28 cellular contexts compared by ENCODE assay signal in genomic region chr10:94049911-94050310, GRCh38. TPM values are rescaled to one million over a fixed set of nuclear protein-coding genes. Genes with fewer than 3 reads are reported as not detected.
"Had no signal": no experiment of that assay in that cellular context is flagged by ENCODE, and none has a peak within 500 bp of the region (broad histone marks: within the 10 kb centered on the region; RNA-seq: fewer than 3 reads in every experiment).

No MANE protein-coding gene starts in this region.

- H3K9me3 Mint-ChIP-seq: activated CD4-positive, alpha-beta memory T cell treated with anti-CD3 and anti-CD28 coated beads for 36 hours; activated CD4-positive, alpha-beta T cell treated with anti-CD3 and anti-CD28 coated beads, Interleukin-2, amount 10 ng/mL, durations not matched to agents 24 days and 14 days; activated naive CD4-positive, alpha-beta T cell treated with anti-CD3 and anti-CD28 coated beads for 36 hours; activated naive CD8-positive, alpha-beta T cell treated with anti-CD3 and anti-CD28 coated beads for 36 hours; activated T-helper 1 cell treated with anti-CD3 and anti-CD28 coated beads, Interleukin-12 subunit alpha, Interleukin-12 subunit beta, Interleukin-2, Interleukin-4 antibody, amounts not matched to agents 30 ng/mL and 10 ng/mL and 1 ng/mL, durations not matched to agents 14 hours and 24 hours and 36 hours; dendritic cell treated with granulocyte-macrophage colony-stimulating factor and Interleukin-4, amounts not matched to agents 40 ng/mL and 50 ng/mL, for 4 days; mesothelial cell of epicardium had no signal

- H3K27ac Mint-ChIP-seq: activated CD4-positive, alpha-beta memory T cell treated with anti-CD3 and anti-CD28 coated beads for 36 hours; activated CD4-positive, alpha-beta T cell treated with anti-CD3 and anti-CD28 coated beads, Interleukin-2, amount 10 ng/mL, durations not matched to agents 24 days and 14 days; activated naive CD4-positive, alpha-beta T cell treated with anti-CD3 and anti-CD28 coated beads for 36 hours; activated naive CD8-positive, alpha-beta T cell treated with anti-CD3 and anti-CD28 coated beads for 36 hours; activated T-helper 1 cell treated with anti-CD3 and anti-CD28 coated beads, Interleukin-12 subunit alpha, Interleukin-12 subunit beta, Interleukin-2, Interleukin-4 antibody, amounts not matched to agents 30 ng/mL and 10 ng/mL and 1 ng/mL, durations not matched to agents 14 hours and 24 hours and 36 hours; dendritic cell treated with granulocyte-macrophage colony-stimulating factor and Interleukin-4, amounts not matched to agents 40 ng/mL and 50 ng/mL, for 4 days; mesothelial cell of epicardium; naive thymus-derived CD4-positive, alpha-beta T cell; T-helper 17 cell had no signal

- H3K4me1 Mint-ChIP-seq: activated CD4-positive, alpha-beta T cell treated with anti-CD3 and anti-CD28 coated beads, Interleukin-2, amount 10 ng/mL, durations not matched to agents 24 days and 14 days; activated naive CD8-positive, alpha-beta T cell treated with anti-CD3 and anti-CD28 coated beads for 36 hours; naive thymus-derived CD4-positive, alpha-beta T cell; T-helper 17 cell had no signal

- ATAC-seq: foreskin keratinocyte; naive thymus-derived CD4-positive, alpha-beta T cell; T-helper 17 cell had no signal

- H3K4me1 ChIP-seq: adrenal gland, foreskin keratinocyte, prostate gland, spleen, testis had no signal

- H3K4me3 Mint-ChIP-seq: activated CD4-positive, alpha-beta memory T cell treated with anti-CD3 and anti-CD28 coated beads for 36 hours; activated CD4-positive, alpha-beta T cell treated with anti-CD3 and anti-CD28 coated beads, Interleukin-2, amount 10 ng/mL, durations not matched to agents 24 days and 14 days; activated naive CD4-positive, alpha-beta T cell treated with anti-CD3 and anti-CD28 coated beads for 36 hours; activated naive CD8-positive, alpha-beta T cell treated with anti-CD3 and anti-CD28 coated beads for 36 hours; activated T-helper 1 cell treated with anti-CD3 and anti-CD28 coated beads, Interleukin-12 subunit alpha, Interleukin-12 subunit beta, Interleukin-2, Interleukin-4 antibody, amounts not matched to agents 30 ng/mL and 10 ng/mL and 1 ng/mL, durations not matched to agents 14 hours and 24 hours and 36 hours; dendritic cell treated with granulocyte-macrophage colony-stimulating factor and Interleukin-4, amounts not matched to agents 40 ng/mL and 50 ng/mL, for 4 days; mesothelial cell of epicardium; naive thymus-derived CD4-positive, alpha-beta T cell; T-helper 17 cell had no signal

- H3K36me3 Mint-ChIP-seq: activated CD4-positive, alpha-beta memory T cell treated with anti-CD3 and anti-CD28 coated beads for 36 hours; activated naive CD8-positive, alpha-beta T cell treated with anti-CD3 and anti-CD28 coated beads for 36 hours; mesothelial cell of epicardium; naive thymus-derived CD4-positive, alpha-beta T cell had no signal

- H3K27ac ChIP-seq: adrenal gland, brain microvascular endothelial cell, esophagus muscularis mucosa, foreskin keratinocyte, ovary, prostate gland, spleen, testis, uterus had no signal

- H3K27me3 ChIP-seq: adrenal gland, brain microvascular endothelial cell, esophagus muscularis mucosa, ovary, spleen, testis, uterus had no signal

- H3K4me3 ChIP-seq: adrenal gland, esophagus muscularis mucosa, ovary, prostate gland, spleen, testis, uterus had no signal

- DNase-seq: activated CD4-positive, alpha-beta memory T cell treated with anti-CD3 and anti-CD28 coated beads for 36 hours; activated CD4-positive, alpha-beta T cell treated with anti-CD3 and anti-CD28 coated beads, Interleukin-2, amount 10 ng/mL, durations not matched to agents 24 days and 14 days; activated CD4-positive, CD25-positive, alpha-beta regulatory T cell treated with anti-CD3 and anti-CD28 coated beads, Interleukin-2, amount 50 U/mL, for 72 hours; activated CD8-positive, alpha-beta memory T cell treated with anti-CD3 and anti-CD28 coated beads, Interleukin-2, amount 50 U/mL, for 4 hours; activated effector memory CD4-positive, alpha-beta T cell treated with anti-CD3 and anti-CD28 coated beads, Interleukin-2, amount 50 U/mL, for 16 hours; activated naive CD4-positive, alpha-beta T cell treated with anti-CD3 and anti-CD28 coated beads for 36 hours; activated naive CD8-positive, alpha-beta T cell treated with anti-CD3 and anti-CD28 coated beads for 36 hours; activated T-cell treated with anti-CD3 and anti-CD28 coated beads, Interleukin-2, amount 50 U/mL, for 1 hour; adrenal gland; aorta; brain microvascular endothelial cell; central memory CD4-positive, alpha-beta T cell; foreskin keratinocyte; mammary epithelial cell; naive thymus-derived CD4-positive, alpha-beta T cell; ovary; spleen; stimulated activated naive CD4-positive, alpha-beta T cell treated with Interleukin-2 at 50 U/mL for 16 hours; T-helper 17 cell; T1000; testis; trophoblast cell; uterus had no signal

- H3K36me3 ChIP-seq: adrenal gland, brain microvascular endothelial cell, esophagus muscularis mucosa, ovary, prostate gland, spleen, uterus had no signal

- H3K27me3 Mint-ChIP-seq: activated CD4-positive, alpha-beta memory T cell treated with anti-CD3 and anti-CD28 coated beads for 36 hours; dendritic cell treated with granulocyte-macrophage colony-stimulating factor and Interleukin-4, amounts not matched to agents 40 ng/mL and 50 ng/mL, for 4 days; T-helper 17 cell had no signal

- H3K9me3 ChIP-seq: adrenal gland, esophagus muscularis mucosa, ovary, prostate gland, spleen, testis had no signal

RNA-seq across cellular contexts. Expression of gene PLCE1, which starts 56.2 kb away (rescaled TPM):
- total RNA-seq: activated CD4-positive, alpha-beta T cell treated with anti-CD3 and anti-CD28 coated beads, Interleukin-2, amount 10 ng/mL, durations not matched to agents 24 days and 14 days; activated naive CD8-positive, alpha-beta T cell treated with anti-CD3 and anti-CD28 coated beads for 36 hours; activated T-helper 1 cell treated with anti-CD3 and anti-CD28 coated beads, Interleukin-12 subunit alpha, Interleukin-12 subunit beta, Interleukin-2, Interleukin-4 antibody, amounts not matched to agents 30 ng/mL and 10 ng/mL and 1 ng/mL, durations not matched to agents 14 hours and 24 hours and 36 hours had no signal
